In genomic region chr6:40672118-40672517, GRCh38 we compare ENCODE assay signal across 1 cellular context.
TF ChIP-seq lines count a peak whose summit lies in the region.

No MANE protein-coding gene starts in this region.

TF ChIP-seq in K562, 482 proteins besides CTCF, POLR2A, EP300 and RAD21 (continued from another document):
- TF ChIP-seq ZNF668 (CRISPR knock-in tag; IDR thresholded peaks at IDR 0.05) = no peak
- TF ChIP-seq ZC3H8 (IDR thresholded peaks at IDR 0.05) = no peak
- TF ChIP-seq, protein P1, sequence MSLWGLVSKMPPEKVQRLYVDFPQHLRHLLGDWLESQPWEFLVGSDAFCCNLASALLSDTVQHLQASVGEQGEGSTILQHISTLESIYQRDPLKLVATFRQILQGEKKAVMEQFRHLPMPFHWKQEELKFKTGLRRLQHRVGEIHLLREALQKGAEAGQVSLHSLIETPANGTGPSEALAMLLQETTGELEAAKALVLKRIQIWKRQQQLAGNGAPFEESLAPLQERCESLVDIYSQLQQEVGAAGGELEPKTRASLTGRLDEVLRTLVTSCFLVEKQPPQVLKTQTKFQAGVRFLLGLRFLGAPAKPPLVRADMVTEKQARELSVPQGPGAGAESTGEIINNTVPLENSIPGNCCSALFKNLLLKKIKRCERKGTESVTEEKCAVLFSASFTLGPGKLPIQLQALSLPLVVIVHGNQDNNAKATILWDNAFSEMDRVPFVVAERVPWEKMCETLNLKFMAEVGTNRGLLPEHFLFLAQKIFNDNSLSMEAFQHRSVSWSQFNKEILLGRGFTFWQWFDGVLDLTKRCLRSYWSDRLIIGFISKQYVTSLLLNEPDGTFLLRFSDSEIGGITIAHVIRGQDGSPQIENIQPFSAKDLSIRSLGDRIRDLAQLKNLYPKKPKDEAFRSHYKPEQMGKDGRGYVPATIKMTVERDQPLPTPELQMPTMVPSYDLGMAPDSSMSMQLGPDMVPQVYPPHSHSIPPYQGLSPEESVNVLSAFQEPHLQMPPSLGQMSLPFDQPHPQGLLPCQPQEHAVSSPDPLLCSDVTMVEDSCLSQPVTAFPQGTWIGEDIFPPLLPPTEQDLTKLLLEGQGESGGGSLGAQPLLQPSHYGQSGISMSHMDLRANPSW (CRISPR knock-in tag; IDR thresholded peaks at IDR 0.05) = no peak
- no peak for TF ChIP-seq ZNF398 (CRISPR knock-in tag; IDR thresholded peaks at IDR 0.05)
